Comparison of ENCODE assay signal across 8 cellular contexts in genomic region chr10:43230101-43230908, GRCh38. TPM values are rescaled to one million over a fixed set of nuclear protein-coding genes. Genes with fewer than 3 reads are reported as not detected.
DNase-seq lines count a peak whose midpoint lies in the region; ATAC-seq and TF ChIP-seq lines count a peak whose summit lies in the region.

No MANE protein-coding gene starts in this region.

- no peaks in the 10 kb centered on the region for H3K36me3 Mint-ChIP-seq in activated T-cell treated with anti-CD3 and anti-CD28 coated beads, Interleukin-2, amount 50 U/mL, for 72 hours (ENCODE audit: insufficient read depth in 2 of 2)

- H3K9me3 ChIP-seq in HEK293 (ENCODE audit: control insufficient read depth, insufficient read depth, low read depth, low read length) (no peaks in the 10 kb centered on the region), hepatocyte (ENCODE audit: low read depth) (no peaks in the 10 kb centered on the region)

- POLR2A ChIA-PET in HEK293 (lab: Yijun Ruan, JAX): no interaction called here

- ATAC-seq in activated T-cell treated with anti-CD3 and anti-CD28 coated beads, Interleukin-2, amount 50 U/mL, for 72 hours (replicated peaks in 1 of 2): no peak
- ATAC-seq in sciatic nerve (no peak), GM21786 (IDR thresholded peaks at IDR 0.05; ENCODE audit: unreplicated experiment) (no peak)

- CTCF ChIA-PET in HEK293 (lab: Yijun Ruan, JAX): interaction anchor here (0.5 to 0.7 kb wide), 3 partner anchors 10 to 162 kb away, joined by 3 to 4 read pairs (median 4); no protein-coding TSS in a partner anchor

- TF ChIP-seq CTCF in HEK293 (tag by site-specific recombination; IDR thresholded peaks at IDR 0.05) (no peak), hepatocyte (IDR thresholded peaks at IDR 0.05; ENCODE audit: poor library complexity) (no peak)

- H3K27me3 Mint-ChIP-seq in activated T-cell treated with anti-CD3 and anti-CD28 coated beads, Interleukin-2, amount 50 U/mL, for 72 hours (ENCODE audit: low read depth): peaks cover 10% of the 10 kb centered on the region

- no peak for DNase-seq in activated T-cell treated with anti-CD3 and anti-CD28 coated beads, Interleukin-2, amount 50 U/mL, for 72 hours
- DNase-seq in hepatocyte (ENCODE audit: low spot score): no peak
- peak; percentile 44 for DNase-seq in sciatic nerve (ENCODE audit: low spot score)
- no peak for DNase-seq in hippocampal formation (lab: John Stamatoyannopoulos, UW)
- no peak for DNase-seq in anterior cingulate cortex (lab: John Stamatoyannopoulos, UW)
- DNase-seq in NOMO-1 treated with dmso at 0.1 percent for 144 hours (lab: John Stamatoyannopoulos, UW; ENCODE audit: unreplicated experiment): no peak

- peak overlapping the region; percentile 93 for H3K4me2 ChIP-seq in hepatocyte

- no peaks in the 10 kb centered on the region for H3K79me2 ChIP-seq in hepatocyte

- H3K4me3 ChIP-seq in HEK293 (ENCODE audit: low read depth, low read length) (no peak overlapping the region), hepatocyte (no peak overlapping the region)

- H3K27ac ChIP-seq in HEK293 (ENCODE audit: extremely low read depth, low read depth, low read length) (no peak overlapping the region), hepatocyte (no peak overlapping the region)

- no peaks in the 10 kb centered on the region for H3K4me1 ChIP-seq in HEK293 (ENCODE audit: control insufficient read depth, insufficient read depth, low read length)
- peaks cover 5% of the 10 kb centered on the region for H3K4me1 ChIP-seq in hepatocyte (ENCODE audit: insufficient read depth)

- H3K36me3 ChIP-seq in HEK293 (ENCODE audit: control insufficient read depth in 2 of 2, insufficient read depth in 1 of 2, low read length in 2 of 2): no peaks in the 10 kb centered on the region
- H3K36me3 ChIP-seq in hepatocyte (replicated peaks; ENCODE audit: insufficient read depth, low read depth): no peaks in the 10 kb centered on the region

- WGBS in hepatocyte (ENCODE audit: low lambda C conversion rate, missing lambda C conversion rate): 44% methylated on average over 31 of the region's 35 CpGs

- peaks cover 36% of the 10 kb centered on the region for H3K4me1 Mint-ChIP-seq in activated T-cell treated with anti-CD3 and anti-CD28 coated beads, Interleukin-2, amount 50 U/mL, for 72 hours (ENCODE audit: low read depth)

- no peaks in the 10 kb centered on the region for H3K9me2 ChIP-seq in hepatocyte (replicated peaks; ENCODE audit: insufficient read depth)

- intact Hi-C loops in sciatic nerve (cut with DNase I): no loop called here

- no peak overlapping the region for H2AFZ ChIP-seq in hepatocyte

- peaks cover 39% of the 10 kb centered on the region for H3K27me3 ChIP-seq in hepatocyte

- no peaks in the 10 kb centered on the region for H4K20me1 ChIP-seq in hepatocyte (ENCODE audit: insufficient read depth, poor library complexity, severe bottlenecking)

- no peak overlapping the region for H3K27ac Mint-ChIP-seq in activated T-cell treated with anti-CD3 and anti-CD28 coated beads, Interleukin-2, amount 50 U/mL, for 72 hours

- H3K9me3 Mint-ChIP-seq in activated T-cell treated with anti-CD3 and anti-CD28 coated beads, Interleukin-2, amount 50 U/mL, for 72 hours: no peaks in the 10 kb centered on the region

- H3K4me3 Mint-ChIP-seq in activated T-cell treated with anti-CD3 and anti-CD28 coated beads, Interleukin-2, amount 50 U/mL, for 72 hours: peak overlapping the region; percentile 40 to 51

TF ChIP-seq in HEK293, 187 proteins besides CTCF, POLR2A, EP300 and RAD21:
- TF ChIP-seq ZSCAN16 (tag by site-specific recombination; IDR thresholded peaks at IDR 0.05) (0 out of 2 replicates have a peak, but pooled peaks have one; percentile 25), ZNF645 (tag by site-specific recombination; IDR thresholded peaks at IDR 0.05) (no peak), ZNF518A (tag by site-specific recombination; conservative IDR thresholded peaks at IDR 0.05; ENCODE audit: low read depth) (no peak), ZNF707 (tag by site-specific recombination; IDR thresholded peaks at IDR 0.05) (no peak), ZNF580 (tag by site-specific recombination; IDR thresholded peaks at IDR 0.05) (no peak), YY2 (tag by site-specific recombination; IDR thresholded peaks at IDR 0.05) (no peak), ZNF138 (tag by site-specific recombination; IDR thresholded peaks at IDR 0.05; ENCODE audit: borderline replicate concordance) (no peak)
- TF ChIP-seq, protein P1, sequence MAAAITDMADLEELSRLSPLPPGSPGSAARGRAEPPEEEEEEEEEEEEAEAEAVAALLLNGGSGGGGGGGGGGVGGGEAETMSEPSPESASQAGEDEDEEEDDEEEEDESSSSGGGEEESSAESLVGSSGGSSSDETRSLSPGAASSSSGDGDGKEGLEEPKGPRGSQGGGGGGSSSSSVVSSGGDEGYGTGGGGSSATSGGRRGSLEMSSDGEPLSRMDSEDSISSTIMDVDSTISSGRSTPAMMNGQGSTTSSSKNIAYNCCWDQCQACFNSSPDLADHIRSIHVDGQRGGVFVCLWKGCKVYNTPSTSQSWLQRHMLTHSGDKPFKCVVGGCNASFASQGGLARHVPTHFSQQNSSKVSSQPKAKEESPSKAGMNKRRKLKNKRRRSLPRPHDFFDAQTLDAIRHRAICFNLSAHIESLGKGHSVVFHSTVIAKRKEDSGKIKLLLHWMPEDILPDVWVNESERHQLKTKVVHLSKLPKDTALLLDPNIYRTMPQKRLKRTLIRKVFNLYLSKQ (tag by site-specific recombination; IDR thresholded peaks at IDR 0.05; ENCODE audit: borderline replicate concordance): no peak

RNA-seq across cellular contexts. Expression of gene RASGEF1A, which starts 36.6 kb away (rescaled TPM):
- 1 to 10 TPM; 1.7 TPM for total RNA-seq in activated T-cell treated with anti-CD3 and anti-CD28 coated beads, Interleukin-2, amount 50 U/mL, for 72 hours
- total RNA-seq in hepatocyte (2.2 and 2.7 TPM in 2 replicates), sciatic nerve (21.7 TPM)
- polyA plus RNA-seq in hepatocyte: 1.4 and 1.5 TPM in 2 replicates
